ENCODE assay signal across 12 cellular contexts in the genomic region with DNA sequence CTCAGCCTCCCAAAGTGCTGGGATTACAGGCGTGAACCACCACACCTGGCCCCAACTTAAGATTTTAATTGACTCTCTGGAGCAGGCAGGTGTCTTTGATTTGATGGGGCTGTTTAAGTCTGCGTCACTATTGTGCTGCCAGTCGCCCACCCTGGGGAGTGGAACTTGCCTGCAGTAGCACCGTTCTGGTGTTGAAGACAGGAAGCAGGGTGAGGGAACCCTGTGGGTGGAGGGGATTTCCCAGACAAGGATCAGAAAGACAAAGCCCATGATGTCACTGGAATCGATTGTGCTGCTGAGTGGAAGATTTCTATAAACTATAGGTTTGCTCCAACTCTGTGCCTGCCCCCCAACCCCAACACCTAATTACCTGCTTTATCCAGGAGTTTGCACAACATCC. TPM values are rescaled to one million over a fixed set of nuclear protein-coding genes. Genes with fewer than 3 reads are reported as not detected.
A peak's percentile ranks its signal among the peaks of the same experiment; 100 is the strongest.
DNase-seq lines count a peak whose midpoint lies in the region; ATAC-seq and TF ChIP-seq lines count a peak whose summit lies in the region.
"Had no signal": no experiment of that assay in that cellular context is flagged by ENCODE, and none has a peak within 500 bp of the region (broad histone marks: within the 10 kb centered on the region; RNA-seq: fewer than 3 reads in every experiment).

No MANE protein-coding gene starts in this region.

- no peak for TF ChIP-seq CTCF in GM12864 (IDR thresholded peaks at IDR 0.05; ENCODE audit: low read depth, low read length, missing control alignments)
- TF ChIP-seq CTCF in osteocyte (IDR thresholded peaks at IDR 0.05) = no peak

- no peak overlapping the region for H3K27ac Mint-ChIP-seq in osteocyte (ENCODE audit: unreplicated experiment)
- H3K27ac Mint-ChIP-seq: dendritic cell treated with granulocyte-macrophage colony-stimulating factor and Interleukin-4, amounts not matched to agents 40 ng/mL and 50 ng/mL, for 4 days had no signal

- no peaks in the 10 kb centered on the region for H3K9me3 Mint-ChIP-seq in activated T-cell treated with anti-CD3 and anti-CD28 coated beads, Interleukin-2, amount 50 U/mL, for 4 hours
- no peaks in the 10 kb centered on the region for H3K9me3 Mint-ChIP-seq in osteocyte (ENCODE audit: unreplicated experiment)
- H3K9me3 Mint-ChIP-seq: dendritic cell treated with granulocyte-macrophage colony-stimulating factor and Interleukin-4, amounts not matched to agents 40 ng/mL and 50 ng/mL, for 4 days had no signal

- H3K4me3 Mint-ChIP-seq in activated T-cell treated with anti-CD3 and anti-CD28 coated beads, Interleukin-2, amount 50 U/mL, for 4 hours = no peak overlapping the region
- no peak overlapping the region for H3K4me3 Mint-ChIP-seq in osteocyte (ENCODE audit: unreplicated experiment)
- H3K4me3 Mint-ChIP-seq: dendritic cell treated with granulocyte-macrophage colony-stimulating factor and Interleukin-4, amounts not matched to agents 40 ng/mL and 50 ng/mL, for 4 days had no signal

- H3K4me1 Mint-ChIP-seq in activated T-cell treated with anti-CD3 and anti-CD28 coated beads, Interleukin-2, amount 50 U/mL, for 4 hours (ENCODE audit: low read depth) = peaks cover 12% of the 10 kb centered on the region
- H3K4me1 Mint-ChIP-seq in osteocyte (ENCODE audit: unreplicated experiment) = peaks cover 20% of the 10 kb centered on the region

- H3K27me3 Mint-ChIP-seq in activated T-cell treated with anti-CD3 and anti-CD28 coated beads, Interleukin-2, amount 50 U/mL, for 4 hours (ENCODE audit: low read depth) = no peaks in the 10 kb centered on the region
- H3K27me3 Mint-ChIP-seq in osteocyte (ENCODE audit: unreplicated experiment) = no peaks in the 10 kb centered on the region
- H3K27me3 Mint-ChIP-seq: dendritic cell treated with granulocyte-macrophage colony-stimulating factor and Interleukin-4, amounts not matched to agents 40 ng/mL and 50 ng/mL, for 4 days had no signal

- peak; percentile 66 for ATAC-seq in HG03575 (IDR thresholded peaks at IDR 0.05; ENCODE audit: extremely low read depth, insufficient number of reproducible peaks, low FRiP score, unreplicated experiment)
- peak; percentile 96 for ATAC-seq in activated T-cell treated with anti-CD3 and anti-CD28 coated beads, Interleukin-2, amount 50 U/mL, for 4 hours
- ATAC-seq: HCT116, right lobe of liver had no signal

- H3K36me3 Mint-ChIP-seq in activated T-cell treated with anti-CD3 and anti-CD28 coated beads, Interleukin-2, amount 50 U/mL, for 4 hours (ENCODE audit: insufficient read depth) = peaks cover 1% of the 10 kb centered on the region
- H3K36me3 Mint-ChIP-seq in osteocyte (ENCODE audit: unreplicated experiment) = no peaks in the 10 kb centered on the region

- H3K4me3 ChIP-seq in GM12864 (ENCODE audit: low read depth, low read length) = no peak overlapping the region
- H3K4me3 ChIP-seq: right lobe of liver had no signal

- DNase-seq in GM12864 (ENCODE audit: low read depth) = peak; percentile 25
- peak; percentile 50 for DNase-seq in activated T-cell treated with anti-CD3 and anti-CD28 coated beads, Interleukin-2, amount 50 U/mL, for 4 hours
- DNase-seq in stimulated activated CD4-positive, alpha-beta T cell treated with anti-CD3 and anti-CD28 coated beads, Interleukin-2, amount 100 ng/mL, for 48 hours = peak; percentile 34 to 53
- DNase-seq in ureter (ENCODE audit: low spot score) = no peak
- DNase-seq in osteocyte (ENCODE audit: extremely low spot score, unreplicated experiment) = no peak
- DNase-seq in D341Med (ENCODE audit: low spot score) = no peak
- DNase-seq in SHP77 treated with DMSO at 0.1 percent for 48 hours (lab: John Stamatoyannopoulos, UW) = no peak
- DNase-seq: right lobe of liver, SK-N-SH had no signal

RNA-seq across cellular contexts. Expression of a gene that starts 11.0 kb away (rescaled TPM):
- total RNA-seq in activated T-cell treated with anti-CD3 and anti-CD28 coated beads, Interleukin-2, amount 50 U/mL, for 4 hours = under 1 TPM in 2 of 3 donors, not detected in 1; 0.25 to 0.29 TPM
- total RNA-seq in ureter (1.3 TPM), osteocyte (0.30 and 0.42 TPM in 2 replicates)

Comparison
In these comparisons a context has a peak if more than half of its experiments do, and no peak if none do; other contexts are left out.
1. DNase-seq: peak in GM12864 (single experiment), activated T-cell treated with anti-CD3 and anti-CD28 coated beads, Interleukin-2, amount 50 U/mL, for 4 hours (single experiment) and stimulated activated CD4-positive, alpha-beta T cell treated with anti-CD3 and anti-CD28 coated beads, Interleukin-2, amount 100 ng/mL, for 48 hours (2 of 2); none in ureter (single experiment), osteocyte (single experiment), D341Med (single experiment) and SHP77 treated with DMSO at 0.1 percent for 48 hours (single experiment).